In genomic region chr20:53707341-53708102, GRCh38 we compare ENCODE assay signal across 8 cellular contexts.
A peak's percentile ranks its signal among the peaks of the same experiment; 100 is the strongest.
DNase-seq lines count a peak whose midpoint lies in the region; ATAC-seq, FAIRE-seq and TF ChIP-seq lines count a peak whose summit lies in the region.

No MANE protein-coding gene starts in this region.

- peaks cover 47% of the 10 kb centered on the region for H3K4me1 ChIP-seq in HepG2 (ENCODE audit: insufficient read depth, low read length)

- FAIRE-seq in GM19239 (lab: Jason Lieb, UNC), result peak; percentile 47
- FAIRE-seq in HepG2 (lab: Jason Lieb, UNC), result no peak

- POLR2A ChIA-PET in HepG2 (lab: Yijun Ruan, JAX), result interaction anchor here (0.8 to 1.5 kb wide), 2 partner anchors 26 to 31 kb away, joined by 3 to 4 read pairs; no protein-coding TSS in a partner anchor

- H3K27ac ChIP-seq in HepG2 (ENCODE audit: extremely low read length, insufficient read depth, low read length), result no peak overlapping the region

- peak overlapping the region; percentile 54 for H3K4me2 ChIP-seq in HepG2 (ENCODE audit: low read depth, low read length)

- ATAC-seq in HG03457 (IDR thresholded peaks at IDR 0.05; ENCODE audit: unreplicated experiment), result peak; percentile 16
- no peak for ATAC-seq in HepG2

- 65% methylated on average over 6 of the region's 6 CpGs for WGBS in HepG2 (ENCODE audit: low lambda C conversion rate)

- no peak for TF ChIP-seq CTCF in HepG2 (CRISPR knock-in tag; IDR thresholded peaks at IDR 0.05)

- TF ChIP-seq EP300 in HepG2 (IDR thresholded peaks at IDR 0.05; ENCODE audit: low read depth in 2 of 2, low read length in 2 of 2), result no peak
- TF ChIP-seq EP300 in HepG2 (CRISPR knock-in tag; IDR thresholded peaks at IDR 0.05; ENCODE audit: borderline replicate concordance), result no peak

- H3K79me2 ChIP-seq in HepG2 (ENCODE audit: insufficient read depth, low read length), result no peaks in the 10 kb centered on the region

- peak overlapping the region; percentile 73 for H2AFZ ChIP-seq in HepG2 (ENCODE audit: low read length)

- no peak overlapping the region for H3K4me3 ChIP-seq in HepG2 (replicated peaks in 1 of 3; ENCODE audit: insufficient read depth in 1 of 3, low read depth in 2 of 3, low read length in 3 of 3)

- CTCF ChIA-PET in HepG2 (lab: Yijun Ruan, JAX; ENCODE audit: low intra/inter-chr PET ratio, low total read pairs), result no interaction called here

- no peak for TF ChIP-seq RAD21 in HepG2 (CRISPR knock-in tag; IDR thresholded peaks at IDR 0.05)

- in situ Hi-C loops in HepG2 (cut with HindIII; ENCODE audit: extremely low pct_ligation_motif_present, low pct_unique_long_range_greater_than_20kb), result no loop called here

- no TSS peak for BruUV-seq in HepG2 (replicated peaks; lab: Mats Ljungman, UMichigan)

- intact Hi-C loops in HepG2 (cut with micrococcal nuclease; ENCODE audit: unreplicated experiment), result no loop called here

- no peak overlapping the region for H3K9ac ChIP-seq in HepG2 (ENCODE audit: insufficient read depth, low read depth, low read length)

- DNase-seq in AG08395 (ENCODE audit: low spot score), result peak; percentile 45
- no peak for DNase-seq in GM19239 (ENCODE audit: insufficient read length, low spot score)
- DNase-seq in activated CD4-positive, alpha-beta T cell treated with anti-CD3 and anti-CD28 coated beads, Interleukin-2, amount 50 U/mL, for 48 hours, result peak; percentile 36 to 41
- no peak for DNase-seq in HepG2 (ENCODE audit: low spot score)
- DNase-seq in NCI-H2227 treated with DMSO at 0.1 percent for 48 hours (lab: John Stamatoyannopoulos, UW), result no peak
- DNase-seq in DMS 273 treated with DMSO at 0.1 percent for 48 hours (lab: John Stamatoyannopoulos, UW), result no peak
- DNase-seq in HUDEP-2 (lab: John Stamatoyannopoulos, UW; ENCODE audit: unreplicated experiment in 76 of 76), result no peak

- H4K20me1 ChIP-seq in HepG2 (ENCODE audit: insufficient read depth, low read length), result no peaks in the 10 kb centered on the region

- TF ChIP-seq POLR2A in HepG2 (IDR thresholded peaks at IDR 0.05; ENCODE audit: insufficient read depth in 1 of 2, low read depth in 2 of 2, low read length in 2 of 2), result no peak

- H3K9me3 ChIP-seq in HepG2 (ENCODE audit: low read length), result no peaks in the 10 kb centered on the region

- no peaks in the 10 kb centered on the region for H3K36me3 ChIP-seq in HepG2 (replicated peaks in 1 of 2; ENCODE audit: control insufficient read depth in 1 of 2, insufficient read depth in 2 of 2, low read length in 2 of 2)

- no peaks in the 10 kb centered on the region for H3K27me3 ChIP-seq in HepG2 (ENCODE audit: control insufficient read depth in 1 of 2, insufficient read depth in 2 of 2, low read length in 2 of 2)

TF ChIP-seq in HepG2, 621 proteins besides CTCF, POLR2A, EP300 and RAD21:
- no peak for TF ChIP-seq ZNF124 (CRISPR knock-in tag; IDR thresholded peaks at IDR 0.05)
- TF ChIP-seq ZNF646 (CRISPR knock-in tag; IDR thresholded peaks at IDR 0.05), result peak; percentile 87
- TF ChIP-seq JUNB (CRISPR knock-in tag; IDR thresholded peaks at IDR 0.05; ENCODE audit: borderline replicate concordance), result peak; percentile 66; the same call in 1 of the 2 replicates
- peak; percentile 61 for TF ChIP-seq MNT (IDR thresholded peaks at IDR 0.05)
- 0 out of 2 replicates have a peak, but pooled peaks have one; percentile 25 for TF ChIP-seq IKZF1 (IDR thresholded peaks at IDR 0.05)
- TF ChIP-seq GTF3A (CRISPR knock-in tag; conservative IDR thresholded peaks at IDR 0.05), result 0 out of 2 replicates have a peak, but pooled peaks have one; percentile 57
- TF ChIP-seq ZEB1 (IDR thresholded peaks at IDR 0.05; ENCODE audit: insufficient replicate concordance, low read depth), result no peak
- no peak for TF ChIP-seq ZNF607 (CRISPR knock-in tag; IDR thresholded peaks at IDR 0.05; ENCODE audit: borderline replicate concordance)
- TF ChIP-seq ZNF616 (CRISPR knock-in tag; IDR thresholded peaks at IDR 0.05; ENCODE audit: low read depth), result no peak
- 0 out of 2 replicates have a peak, but pooled peaks have one; percentile 37 for TF ChIP-seq PLRG1 (conservative IDR thresholded peaks at IDR 0.05)
- TF ChIP-seq CREM (IDR thresholded peaks at IDR 0.05), result 0 out of 2 replicates have a peak, but pooled peaks have one; percentile 4
- no peak for TF ChIP-seq CREM (CRISPR knock-in tag; IDR thresholded peaks at IDR 0.05)
- no peak for TF ChIP-seq YY1 (IDR thresholded peaks at IDR 0.05; ENCODE audit: insufficient read depth, insufficient replicate concordance, low read depth, low read length)

Comparison
In these comparisons a context has a peak if more than half of its experiments do, and no peak if none do; other contexts are left out.
1. DNase-seq: peak in AG08395 (single experiment) and activated CD4-positive, alpha-beta T cell treated with anti-CD3 and anti-CD28 coated beads, Interleukin-2, amount 50 U/mL, for 48 hours (2 of 2); none in GM19239 (single experiment), HepG2 (single experiment), NCI-H2227 treated with DMSO at 0.1 percent for 48 hours (single experiment), DMS 273 treated with DMSO at 0.1 percent for 48 hours (single experiment) and HUDEP-2 (0 of 76).